9 cellular contexts compared by ENCODE assay signal in genomic region chr3:170154569-170155143, GRCh38. TPM values are rescaled to one million over a fixed set of nuclear protein-coding genes. Genes with fewer than 3 reads are reported as not detected.
A peak's percentile ranks its signal among the peaks of the same experiment; 100 is the strongest.
DNase-seq lines count a peak whose midpoint lies in the region; ATAC-seq lines count a peak whose summit lies in the region.
"Had no signal": no experiment of that assay in that cellular context is flagged by ENCODE, and none has a peak within 500 bp of the region (broad histone marks: within the 10 kb centered on the region; RNA-seq: fewer than 3 reads in every experiment).

No MANE protein-coding gene starts in this region.

- peak overlapping the region; percentile 39 for H3K27ac Mint-ChIP-seq in dendritic cell treated with granulocyte-macrophage colony-stimulating factor and Interleukin-4, amounts not matched to agents 40 ng/mL and 50 ng/mL, for 4 days

- peaks cover 22% of the 10 kb centered on the region for H3K4me1 Mint-ChIP-seq in dendritic cell treated with granulocyte-macrophage colony-stimulating factor and Interleukin-4, amounts not matched to agents 40 ng/mL and 50 ng/mL, for 4 days (ENCODE audit: low read depth)

- peaks cover 72% of the 10 kb centered on the region for H3K36me3 ChIP-seq in KOPT-K1 (ENCODE audit: insufficient read depth, low read length)

- no peak overlapping the region for H3K4me3 Mint-ChIP-seq in dendritic cell treated with granulocyte-macrophage colony-stimulating factor and Interleukin-4, amounts not matched to agents 40 ng/mL and 50 ng/mL, for 4 days

- DNase-seq in amygdala (lab: John Stamatoyannopoulos, UW): no peak
- no peak for DNase-seq in DMS153 treated with DMSO at 0.1 percent for 48 hours (lab: John Stamatoyannopoulos, UW; ENCODE audit: unreplicated experiment)
- DNase-seq in mesenteric fat pad (ENCODE audit: low spot score): no peak
- DNase-seq in NCI-H146 treated with DMSO at 0.1 percent for 48 hours (lab: John Stamatoyannopoulos, UW; ENCODE audit: unreplicated experiment): no peak

- intact Hi-C loops in dendritic cell treated with granulocyte-macrophage colony-stimulating factor and Interleukin-4, amounts not matched to agents 40 ng/mL and 50 ng/mL, for 4 days (cut with micrococcal nuclease): no loop called here

- peaks cover 58% of the 10 kb centered on the region for H3K36me3 Mint-ChIP-seq in dendritic cell treated with granulocyte-macrophage colony-stimulating factor and Interleukin-4, amounts not matched to agents 40 ng/mL and 50 ng/mL, for 4 days (ENCODE audit: low read depth)

- ATAC-seq in GM18498 (IDR thresholded peaks at IDR 0.05; ENCODE audit: unreplicated experiment) (peak; percentile 94), GM21717 (IDR thresholded peaks at IDR 0.05; ENCODE audit: unreplicated experiment) (peak; percentile 93)

- H3K27me3 Mint-ChIP-seq in dendritic cell treated with granulocyte-macrophage colony-stimulating factor and Interleukin-4, amounts not matched to agents 40 ng/mL and 50 ng/mL, for 4 days: no peaks in the 10 kb centered on the region

- H3K9me3 Mint-ChIP-seq in dendritic cell treated with granulocyte-macrophage colony-stimulating factor and Interleukin-4, amounts not matched to agents 40 ng/mL and 50 ng/mL, for 4 days: no peaks in the 10 kb centered on the region

- no peaks in the 10 kb centered on the region for H3K9me3 ChIP-seq in KOPT-K1 (ENCODE audit: insufficient read depth, low read length, poor library complexity, severe bottlenecking)

- peak overlapping the region; percentile 47 for H3K27ac ChIP-seq in KOPT-K1 (ENCODE audit: low read depth, low read length, poor library complexity, severe bottlenecking)
- H3K27ac ChIP-seq: epithelial cell of prostate had no signal

RNA-seq across cellular contexts. Expression of gene PHC3, which starts 26.9 kb away (rescaled TPM):
- 66.1 TPM for total RNA-seq in mesenteric fat pad
